Comparison of ENCODE assay signal across 1 cellular context in the genomic region with DNA sequence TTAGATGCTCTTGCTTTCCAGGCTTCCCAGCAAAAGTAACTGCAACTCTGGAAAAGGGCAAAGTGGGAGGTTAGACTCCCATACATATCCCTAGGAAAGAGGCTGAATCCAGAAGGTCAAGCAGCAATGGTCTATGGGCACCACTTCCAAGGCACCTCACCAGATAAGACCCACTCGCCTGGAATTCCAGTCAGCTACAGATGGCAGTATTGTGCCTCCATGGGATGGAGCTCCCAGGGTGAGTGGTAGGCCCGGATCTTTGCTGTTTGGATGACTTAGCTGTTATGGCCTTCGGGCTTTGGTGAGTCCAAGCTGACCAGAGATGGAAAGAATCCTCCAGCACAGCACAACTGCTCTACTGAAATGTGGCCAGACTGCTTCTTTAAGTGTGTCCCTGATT.
TF ChIP-seq lines count a peak whose summit lies in the region.

No MANE protein-coding gene starts in this region.

TF ChIP-seq in H1, 55 proteins besides CTCF, POLR2A, EP300 and RAD21:
- TF ChIP-seq, protein P1, sequence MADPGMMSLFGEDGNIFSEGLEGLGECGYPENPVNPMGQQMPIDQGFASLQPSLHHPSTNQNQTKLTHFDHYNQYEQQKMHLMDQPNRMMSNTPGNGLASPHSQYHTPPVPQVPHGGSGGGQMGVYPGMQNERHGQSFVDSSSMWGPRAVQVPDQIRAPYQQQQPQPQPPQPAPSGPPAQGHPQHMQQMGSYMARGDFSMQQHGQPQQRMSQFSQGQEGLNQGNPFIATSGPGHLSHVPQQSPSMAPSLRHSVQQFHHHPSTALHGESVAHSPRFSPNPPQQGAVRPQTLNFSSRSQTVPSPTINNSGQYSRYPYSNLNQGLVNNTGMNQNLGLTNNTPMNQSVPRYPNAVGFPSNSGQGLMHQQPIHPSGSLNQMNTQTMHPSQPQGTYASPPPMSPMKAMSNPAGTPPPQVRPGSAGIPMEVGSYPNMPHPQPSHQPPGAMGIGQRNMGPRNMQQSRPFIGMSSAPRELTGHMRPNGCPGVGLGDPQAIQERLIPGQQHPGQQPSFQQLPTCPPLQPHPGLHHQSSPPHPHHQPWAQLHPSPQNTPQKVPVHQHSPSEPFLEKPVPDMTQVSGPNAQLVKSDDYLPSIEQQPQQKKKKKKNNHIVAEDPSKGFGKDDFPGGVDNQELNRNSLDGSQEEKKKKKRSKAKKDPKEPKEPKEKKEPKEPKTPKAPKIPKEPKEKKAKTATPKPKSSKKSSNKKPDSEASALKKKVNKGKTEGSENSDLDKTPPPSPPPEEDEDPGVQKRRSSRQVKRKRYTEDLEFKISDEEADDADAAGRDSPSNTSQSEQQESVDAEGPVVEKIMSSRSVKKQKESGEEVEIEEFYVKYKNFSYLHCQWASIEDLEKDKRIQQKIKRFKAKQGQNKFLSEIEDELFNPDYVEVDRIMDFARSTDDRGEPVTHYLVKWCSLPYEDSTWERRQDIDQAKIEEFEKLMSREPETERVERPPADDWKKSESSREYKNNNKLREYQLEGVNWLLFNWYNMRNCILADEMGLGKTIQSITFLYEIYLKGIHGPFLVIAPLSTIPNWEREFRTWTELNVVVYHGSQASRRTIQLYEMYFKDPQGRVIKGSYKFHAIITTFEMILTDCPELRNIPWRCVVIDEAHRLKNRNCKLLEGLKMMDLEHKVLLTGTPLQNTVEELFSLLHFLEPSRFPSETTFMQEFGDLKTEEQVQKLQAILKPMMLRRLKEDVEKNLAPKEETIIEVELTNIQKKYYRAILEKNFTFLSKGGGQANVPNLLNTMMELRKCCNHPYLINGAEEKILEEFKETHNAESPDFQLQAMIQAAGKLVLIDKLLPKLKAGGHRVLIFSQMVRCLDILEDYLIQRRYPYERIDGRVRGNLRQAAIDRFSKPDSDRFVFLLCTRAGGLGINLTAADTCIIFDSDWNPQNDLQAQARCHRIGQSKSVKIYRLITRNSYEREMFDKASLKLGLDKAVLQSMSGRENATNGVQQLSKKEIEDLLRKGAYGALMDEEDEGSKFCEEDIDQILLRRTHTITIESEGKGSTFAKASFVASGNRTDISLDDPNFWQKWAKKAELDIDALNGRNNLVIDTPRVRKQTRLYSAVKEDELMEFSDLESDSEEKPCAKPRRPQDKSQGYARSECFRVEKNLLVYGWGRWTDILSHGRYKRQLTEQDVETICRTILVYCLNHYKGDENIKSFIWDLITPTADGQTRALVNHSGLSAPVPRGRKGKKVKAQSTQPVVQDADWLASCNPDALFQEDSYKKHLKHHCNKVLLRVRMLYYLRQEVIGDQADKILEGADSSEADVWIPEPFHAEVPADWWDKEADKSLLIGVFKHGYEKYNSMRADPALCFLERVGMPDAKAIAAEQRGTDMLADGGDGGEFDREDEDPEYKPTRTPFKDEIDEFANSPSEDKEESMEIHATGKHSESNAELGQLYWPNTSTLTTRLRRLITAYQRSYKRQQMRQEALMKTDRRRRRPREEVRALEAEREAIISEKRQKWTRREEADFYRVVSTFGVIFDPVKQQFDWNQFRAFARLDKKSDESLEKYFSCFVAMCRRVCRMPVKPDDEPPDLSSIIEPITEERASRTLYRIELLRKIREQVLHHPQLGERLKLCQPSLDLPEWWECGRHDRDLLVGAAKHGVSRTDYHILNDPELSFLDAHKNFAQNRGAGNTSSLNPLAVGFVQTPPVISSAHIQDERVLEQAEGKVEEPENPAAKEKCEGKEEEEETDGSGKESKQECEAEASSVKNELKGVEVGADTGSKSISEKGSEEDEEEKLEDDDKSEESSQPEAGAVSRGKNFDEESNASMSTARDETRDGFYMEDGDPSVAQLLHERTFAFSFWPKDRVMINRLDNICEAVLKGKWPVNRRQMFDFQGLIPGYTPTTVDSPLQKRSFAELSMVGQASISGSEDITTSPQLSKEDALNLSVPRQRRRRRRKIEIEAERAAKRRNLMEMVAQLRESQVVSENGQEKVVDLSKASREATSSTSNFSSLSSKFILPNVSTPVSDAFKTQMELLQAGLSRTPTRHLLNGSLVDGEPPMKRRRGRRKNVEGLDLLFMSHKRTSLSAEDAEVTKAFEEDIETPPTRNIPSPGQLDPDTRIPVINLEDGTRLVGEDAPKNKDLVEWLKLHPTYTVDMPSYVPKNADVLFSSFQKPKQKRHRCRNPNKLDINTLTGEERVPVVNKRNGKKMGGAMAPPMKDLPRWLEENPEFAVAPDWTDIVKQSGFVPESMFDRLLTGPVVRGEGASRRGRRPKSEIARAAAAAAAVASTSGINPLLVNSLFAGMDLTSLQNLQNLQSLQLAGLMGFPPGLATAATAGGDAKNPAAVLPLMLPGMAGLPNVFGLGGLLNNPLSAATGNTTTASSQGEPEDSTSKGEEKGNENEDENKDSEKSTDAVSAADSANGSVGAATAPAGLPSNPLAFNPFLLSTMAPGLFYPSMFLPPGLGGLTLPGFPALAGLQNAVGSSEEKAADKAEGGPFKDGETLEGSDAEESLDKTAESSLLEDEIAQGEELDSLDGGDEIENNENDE (IDR thresholded peaks at IDR 0.05; ENCODE audit: insufficient replicate concordance, low read length) = no peak
- TF ChIP-seq SP1 (IDR thresholded peaks at IDR 0.05; ENCODE audit: low read depth, low read length) (no peak), JUND (IDR thresholded peaks at IDR 0.05; ENCODE audit: low read length) (no peak), CBX5 (IDR thresholded peaks at IDR 0.05; ENCODE audit: low read depth, low read length) (no peak), SP4 (IDR thresholded peaks at IDR 0.05; ENCODE audit: low read length) (no peak), PHF8 (conservative IDR thresholded peaks at IDR 0.05; ENCODE audit: low read depth, low read length) (no peak), RNF2 (IDR thresholded peaks at IDR 0.05; ENCODE audit: borderline replicate concordance, low read depth, low read length, missing control alignments, poor library complexity, severe bottlenecking) (no peak), FOSL1 (IDR thresholded peaks at IDR 0.05; ENCODE audit: insufficient read depth, low read depth, low read length) (no peak), RBBP5 (IDR thresholded peaks at IDR 0.05; ENCODE audit: borderline replicate concordance, low read depth, low read length) (no peak), ZNF274 (IDR thresholded peaks at IDR 0.05; ENCODE audit: borderline replicate concordance, extremely low read depth, low read length) (no peak), BRCA1 (IDR thresholded peaks at IDR 0.05; ENCODE audit: low read depth, low read length) (no peak)
TF ChIP-seq in H1: peak in this region for 0.
